Comparison of ENCODE assay signal across 18 cellular contexts in genomic region chr3:16335364-16335763, GRCh38.
DNase-seq lines count a peak whose midpoint lies in the region; ATAC-seq and TF ChIP-seq lines count a peak whose summit lies in the region.
"Had no signal": no experiment of that assay in that cellular context is flagged by ENCODE, and none has a peak within 500 bp of the region (broad histone marks: within the 10 kb centered on the region; RNA-seq: fewer than 3 reads in every experiment).

No MANE protein-coding gene starts in this region.

- H3K36me3 ChIP-seq in esophagus muscularis mucosa = peaks cover 0 to 30% (median 11%) of the 10 kb centered on the region in 4 donors

- no peak overlapping the region for H3K4me3 ChIP-seq in esophagus muscularis mucosa
- H3K4me3 ChIP-seq: tibial artery had no signal

- H3K27ac Mint-ChIP-seq in activated naive CD4-positive, alpha-beta T cell treated with anti-CD3 and anti-CD28 coated beads for 36 hours = peak overlapping the region; percentile 42
- peak overlapping the region; percentile 56 for H3K27ac Mint-ChIP-seq in activated CD8-positive, alpha-beta T cell treated with anti-CD3 and anti-CD28 coated beads, Interleukin-2, amount 10 ng/mL, durations not matched to agents 7 days and 5 days
- H3K27ac Mint-ChIP-seq in stimulated activated memory B cell treated with anti-CD40 and anti-IgM and Interleukin-4, amounts not matched to agents 10 μg/mL and 1 μg/mL and 100 μg/mL, for 72 hours = peak overlapping the region; percentile 44
- H3K27ac Mint-ChIP-seq in osteocyte (ENCODE audit: unreplicated experiment) = no peak overlapping the region

- peaks cover 22% of the 10 kb centered on the region for H3K9me3 Mint-ChIP-seq in activated naive CD4-positive, alpha-beta T cell treated with anti-CD3 and anti-CD28 coated beads for 36 hours
- H3K9me3 Mint-ChIP-seq in activated CD8-positive, alpha-beta T cell treated with anti-CD3 and anti-CD28 coated beads, Interleukin-2, amount 10 ng/mL, durations not matched to agents 7 days and 5 days (ENCODE audit: insufficient read depth) = peaks cover 14% of the 10 kb centered on the region
- peaks cover 8% of the 10 kb centered on the region for H3K9me3 Mint-ChIP-seq in stimulated activated memory B cell treated with anti-CD40 and anti-IgM and Interleukin-4, amounts not matched to agents 10 μg/mL and 1 μg/mL and 100 μg/mL, for 72 hours
- H3K9me3 Mint-ChIP-seq in osteocyte (ENCODE audit: unreplicated experiment) = peaks cover 10% of the 10 kb centered on the region

- no peak for TF ChIP-seq EP300 in esophagus muscularis mucosa (IDR thresholded peaks at IDR 0.05)

- H3K27me3 ChIP-seq in esophagus muscularis mucosa = no peaks in the 10 kb centered on the region
- H3K27me3 ChIP-seq: tibial artery had no signal

- ATAC-seq in activated CD8-positive, alpha-beta T cell treated with anti-CD3 and anti-CD28 coated beads, Interleukin-2, amount 10 ng/mL, durations not matched to agents 7 days and 5 days = no peak
- no peak for ATAC-seq in stimulated activated memory B cell treated with anti-CD40 and anti-IgM and Interleukin-4, amounts not matched to agents 10 μg/mL and 1 μg/mL and 100 μg/mL, for 72 hours

- peaks cover 27 to 64% (median 57%) of the 10 kb centered on the region in 4 donors for H3K4me1 ChIP-seq in esophagus muscularis mucosa

- no peaks in the 10 kb centered on the region for H3K27me3 Mint-ChIP-seq in activated naive CD4-positive, alpha-beta T cell treated with anti-CD3 and anti-CD28 coated beads for 36 hours (ENCODE audit: low read depth)
- H3K27me3 Mint-ChIP-seq in activated CD8-positive, alpha-beta T cell treated with anti-CD3 and anti-CD28 coated beads, Interleukin-2, amount 10 ng/mL, durations not matched to agents 7 days and 5 days (ENCODE audit: low read depth) = no peaks in the 10 kb centered on the region
- H3K27me3 Mint-ChIP-seq in stimulated activated memory B cell treated with anti-CD40 and anti-IgM and Interleukin-4, amounts not matched to agents 10 μg/mL and 1 μg/mL and 100 μg/mL, for 72 hours = no peaks in the 10 kb centered on the region
- H3K27me3 Mint-ChIP-seq in osteocyte (ENCODE audit: unreplicated experiment) = no peaks in the 10 kb centered on the region

- no peak for TF ChIP-seq POLR2A in esophagus muscularis mucosa (IDR thresholded peaks at IDR 0.05; ENCODE audit: low read depth)

- WGBS in esophagus muscularis mucosa = 52% methylated on average over 5 of the region's 5 CpGs

- CTCF ChIA-PET in activated naive CD4-positive, alpha-beta T cell treated with anti-CD3 and anti-CD28 coated beads for 36 hours (lab: Charles Lee) = no interaction called here
- CTCF ChIA-PET in activated CD8-positive, alpha-beta T cell treated with anti-CD3 and anti-CD28 coated beads, Interleukin-2, amount 10 ng/mL, durations not matched to agents 7 days and 5 days (lab: Charles Lee) = interaction anchor here (1.2 kb wide), 1 partner anchor 16 kb away, joined by 3 read pairs; no protein-coding TSS in a partner anchor

- H3K9me3 ChIP-seq in esophagus muscularis mucosa = peaks cover 0 to 7% (median 2%) of the 10 kb centered on the region in 4 donors

- no peak for TF ChIP-seq CTCF in esophagus muscularis mucosa (IDR thresholded peaks at IDR 0.05)
- TF ChIP-seq CTCF in osteocyte (IDR thresholded peaks at IDR 0.05) = no peak

- intact Hi-C loops in activated naive CD4-positive, alpha-beta T cell treated with anti-CD3 and anti-CD28 coated beads for 36 hours (cut with micrococcal nuclease) = no loop called here
- intact Hi-C loops in esophagus muscularis mucosa (cut with DNase I) = no loop called here

- H3K36me3 Mint-ChIP-seq in activated naive CD4-positive, alpha-beta T cell treated with anti-CD3 and anti-CD28 coated beads for 36 hours (ENCODE audit: low read depth) = peaks cover 58% of the 10 kb centered on the region
- peaks cover 86% of the 10 kb centered on the region for H3K36me3 Mint-ChIP-seq in activated CD8-positive, alpha-beta T cell treated with anti-CD3 and anti-CD28 coated beads, Interleukin-2, amount 10 ng/mL, durations not matched to agents 7 days and 5 days (ENCODE audit: low read depth)
- H3K36me3 Mint-ChIP-seq in stimulated activated memory B cell treated with anti-CD40 and anti-IgM and Interleukin-4, amounts not matched to agents 10 μg/mL and 1 μg/mL and 100 μg/mL, for 72 hours = peaks cover 84% of the 10 kb centered on the region
- peaks cover 44% of the 10 kb centered on the region for H3K36me3 Mint-ChIP-seq in osteocyte (ENCODE audit: unreplicated experiment)

- peak overlapping the region; percentile 74 to 83 (median 80) for H3K27ac ChIP-seq in esophagus muscularis mucosa (replicated peaks in 1 of 4)
- H3K27ac ChIP-seq: C4-2B, tibial artery had no signal

- peaks cover 58% of the 10 kb centered on the region for H3K4me1 Mint-ChIP-seq in activated naive CD4-positive, alpha-beta T cell treated with anti-CD3 and anti-CD28 coated beads for 36 hours (ENCODE audit: low read depth)
- peaks cover 46% of the 10 kb centered on the region for H3K4me1 Mint-ChIP-seq in activated CD8-positive, alpha-beta T cell treated with anti-CD3 and anti-CD28 coated beads, Interleukin-2, amount 10 ng/mL, durations not matched to agents 7 days and 5 days (ENCODE audit: low read depth)
- peaks cover 24% of the 10 kb centered on the region for H3K4me1 Mint-ChIP-seq in stimulated activated memory B cell treated with anti-CD40 and anti-IgM and Interleukin-4, amounts not matched to agents 10 μg/mL and 1 μg/mL and 100 μg/mL, for 72 hours
- H3K4me1 Mint-ChIP-seq in osteocyte (ENCODE audit: unreplicated experiment) = peaks cover 34% of the 10 kb centered on the region

- no peak for DNase-seq in activated naive CD4-positive, alpha-beta T cell treated with anti-CD3 and anti-CD28 coated beads for 36 hours
- DNase-seq in activated naive CD4-positive, alpha-beta T cell treated with anti-CD3 and anti-CD28 coated beads, Interleukin-2, amount 50 U/mL, for 16 hours = no peak
- no peak for DNase-seq in activated CD8-positive, alpha-beta T cell treated with anti-CD3 and anti-CD28 coated beads, Interleukin-2, amount 10 ng/mL, durations not matched to agents 7 days and 5 days
- DNase-seq in esophagus muscularis mucosa (ENCODE audit: extremely low spot score) (no peak), DMS 273 (lab: John Stamatoyannopoulos, UW; ENCODE audit: unreplicated experiment) (no peak), osteocyte (ENCODE audit: extremely low spot score, unreplicated experiment) (no peak), germinal center (ENCODE audit: low spot score) (no peak)
- DNase-seq: activated CD4-positive, alpha-beta T cell treated with anti-CD3 and anti-CD28 coated beads for 48 hours; activated T-cell treated with anti-CD3 and anti-CD28 coated beads, Interleukin-2, amount 50 U/mL, for 48 hours; amygdala; DMS53; KBM-7; mesenchymal stem cell; NCI-H1694 treated with DMSO at 0.1 percent for 48 hours; NCI-H69; tibial artery had no signal

- no peak overlapping the region for H3K4me3 Mint-ChIP-seq in activated naive CD4-positive, alpha-beta T cell treated with anti-CD3 and anti-CD28 coated beads for 36 hours
- H3K4me3 Mint-ChIP-seq in activated CD8-positive, alpha-beta T cell treated with anti-CD3 and anti-CD28 coated beads, Interleukin-2, amount 10 ng/mL, durations not matched to agents 7 days and 5 days = no peak overlapping the region
- H3K4me3 Mint-ChIP-seq in stimulated activated memory B cell treated with anti-CD40 and anti-IgM and Interleukin-4, amounts not matched to agents 10 μg/mL and 1 μg/mL and 100 μg/mL, for 72 hours = no peak overlapping the region
- H3K4me3 Mint-ChIP-seq in osteocyte (ENCODE audit: unreplicated experiment) = no peak overlapping the region

- POLR2A ChIA-PET in activated CD8-positive, alpha-beta T cell treated with anti-CD3 and anti-CD28 coated beads, Interleukin-2, amount 10 ng/mL, durations not matched to agents 7 days and 5 days (lab: Charles Lee) = no interaction called here
